8 cellular contexts compared by ENCODE assay signal in the genomic region with DNA sequence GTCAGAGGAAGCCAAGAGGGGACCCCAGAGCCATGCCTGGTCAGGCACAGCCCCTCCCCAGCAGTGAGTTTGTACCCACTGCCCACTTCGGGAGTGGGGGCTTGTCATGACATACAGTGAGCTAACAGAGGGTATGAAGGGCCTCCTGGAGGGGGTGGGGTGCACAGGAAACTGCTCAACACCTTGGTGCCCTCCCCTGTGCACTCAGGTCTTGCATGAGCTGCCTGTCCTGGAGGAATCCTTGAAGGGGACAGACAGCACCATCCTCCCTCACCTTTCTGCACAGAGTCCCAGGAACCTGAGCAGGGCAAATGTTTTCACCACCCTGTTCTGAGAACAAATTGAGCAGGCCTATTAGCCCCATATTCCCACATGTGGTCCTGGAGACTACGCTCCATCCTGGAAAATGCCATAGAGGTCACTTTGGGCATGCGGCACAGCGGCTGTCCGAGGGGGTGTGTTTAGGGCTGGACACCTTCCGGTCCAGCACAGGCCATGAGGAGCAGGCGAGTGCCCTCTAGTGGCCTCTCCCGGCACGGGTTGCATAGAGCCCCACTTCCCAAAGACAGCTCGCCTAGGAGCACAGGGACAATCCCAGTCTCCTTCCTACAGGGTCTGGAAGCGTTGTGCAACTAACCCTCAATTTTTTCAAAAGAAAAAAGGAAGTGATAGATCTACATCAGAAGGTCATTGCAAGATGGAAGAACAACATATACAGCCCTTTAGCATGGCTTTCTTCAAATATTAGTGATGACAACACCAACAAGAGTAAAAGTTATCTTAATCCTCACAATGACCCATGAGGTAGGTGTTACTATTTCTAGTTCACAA. TPM values are rescaled to one million over a fixed set of nuclear protein-coding genes. Genes with fewer than 3 reads are reported as not detected.
A peak's percentile ranks its signal among the peaks of the same experiment; 100 is the strongest.
DNase-seq lines count a peak whose midpoint lies in the region; ATAC-seq and TF ChIP-seq lines count a peak whose summit lies in the region.

No MANE protein-coding gene starts in this region.

- RAD21 ChIA-PET in HCT116 (lab: Charles Lee; ENCODE audit: low non-redundant PET in 1 of 2, low total read pairs in 2 of 2, uncharacterized antibody in 2 of 2, unreplicated experiment in 2 of 2), result interaction anchor here in 1 of 2 experiments (0.7 kb wide), 1 partner anchor 575 kb away, joined by 3 read pairs; no protein-coding TSS in a partner anchor

- POLR2A ChIA-PET in HCT116 (lab: Charles Lee), result interaction anchor here (1.0 to 1.3 kb wide), 2 partner anchors 9 to 18 kb away, joined by 3 to 4 read pairs; no protein-coding TSS in a partner anchor
- POLR2A ChIA-PET in Panc1 (lab: Charles Lee), result no interaction called here

- no peaks in the 10 kb centered on the region for H3K79me2 ChIP-seq in HCT116 (ENCODE audit: insufficient read depth, low read length)

- H3K9me3 ChIP-seq in HCT116 (ENCODE audit: control insufficient read depth in 1 of 2, insufficient read depth in 1 of 2, low read depth in 1 of 2, low read length in 2 of 2) (no peaks in the 10 kb centered on the region), Panc1 (ENCODE audit: control insufficient read depth, insufficient read depth, low read depth, low read length) (no peaks in the 10 kb centered on the region)

- TF ChIP-seq POLR2A in HCT116 (IDR thresholded peaks at IDR 0.05; ENCODE audit: borderline replicate concordance, extremely low read depth, insufficient read depth, insufficient read length), result no peak

- H2AFZ ChIP-seq in HCT116 (ENCODE audit: low read depth, low read length, poor library complexity, severe bottlenecking), result peak overlapping the region; percentile 54

- H3K36me3 ChIP-seq in HCT116 (ENCODE audit: control insufficient read depth in 1 of 2, insufficient read depth in 2 of 2, low read length in 2 of 2) (no peaks in the 10 kb centered on the region), Panc1 (ENCODE audit: control insufficient read depth, insufficient read depth, low read length) (no peaks in the 10 kb centered on the region)

- H3K27me3 ChIP-seq in HCT116 (ENCODE audit: insufficient read depth, low read length) (no peaks in the 10 kb centered on the region), Panc1 (ENCODE audit: control insufficient read depth, insufficient read depth, low read length) (no peaks in the 10 kb centered on the region)

- no peaks in the 10 kb centered on the region for H3K9me2 ChIP-seq in HCT116 (ENCODE audit: insufficient read depth)

- H4K20me1 ChIP-seq in HCT116 (ENCODE audit: insufficient read depth), result no peaks in the 10 kb centered on the region

- peak overlapping the region; percentile 61 for H3K4me2 ChIP-seq in HCT116 (ENCODE audit: low read length)

- H3K4me3 ChIP-seq in HCT116 (replicated peaks in 1 of 2; ENCODE audit: low read depth in 1 of 2, low read length in 2 of 2) (peak overlapping the region; percentile 21 to 28; a peak in 3 of 4 replicates), Panc1 (ENCODE audit: low read depth in 2 of 2, low read length in 2 of 2) (no peak overlapping the region)

- TF ChIP-seq CTCF in HCT116 (IDR thresholded peaks at IDR 0.05 in 2 of 3, conservative IDR thresholded peaks at IDR 0.05 in 1 of 3; ENCODE audit: borderline replicate concordance in 1 of 3, insufficient read depth in 1 of 3, low read depth in 2 of 3, low read length in 2 of 3) (peak in 2 of 3 experiments; percentile 95 to 97; a peak in 4 of 6 replicates), Panc1 (IDR thresholded peaks at IDR 0.05) (peak; percentile 88)

- H3K4me1 ChIP-seq in HCT116 (ENCODE audit: control insufficient read depth in 1 of 2, insufficient read depth in 2 of 2, low read length in 2 of 2) (peaks cover 21 to 23% of the 10 kb centered on the region in 2 experiments), Panc1 (ENCODE audit: control insufficient read depth, insufficient read depth, low read length) (no peaks in the 10 kb centered on the region; the same call in 1 of the 2 replicates)

- BruUV-seq in HCT116 (replicated peaks; lab: Mats Ljungman, UMichigan) (TSS peak; percentile 58), Panc1 (replicated peaks; lab: Mats Ljungman, UMichigan) (no TSS peak)

- in situ Hi-C loops in Panc1 (cut with HindIII; ENCODE audit: low pct_unique_long_range_greater_than_20kb, low sequenced_read_pairs), result no loop called here

- intact Hi-C loops in HCT116 (cut with micrococcal nuclease) (loop anchor here (2.0 kb wide), 1 partner anchor 576 kb away; no protein-coding TSS in a partner anchor), Panc1 (cut with micrococcal nuclease; ENCODE audit: unreplicated experiment) (no loop called here)

- H3K27ac ChIP-seq in HCT116 (ENCODE audit: low read depth, low read length), result peak overlapping the region; percentile 38
- H3K27ac ChIP-seq in Panc1 (ENCODE audit: low read length), result no peak overlapping the region

- TF ChIP-seq RAD21 in HCT116 (IDR thresholded peaks at IDR 0.05; ENCODE audit: low read depth), result no peak

- CTCF ChIA-PET in HCT116 (lab: Charles Lee), result interaction anchor here (0.6 to 1.4 kb wide), 18 partner anchors 9 to 988 kb away, joined by 3 to 13 read pairs (median 4); partner anchors contain the start of gene ZFP36L1
- CTCF ChIA-PET in Panc1 (lab: Charles Lee), result interaction anchor here (0.5 to 1.0 kb wide), 3 partner anchors 19 to 698 kb away, joined by 3 to 6 read pairs (median 3); no protein-coding TSS in a partner anchor

- peak overlapping the region; percentile 41; the same call in 1 of the 2 replicates for H3K9ac ChIP-seq in HCT116 (ENCODE audit: low read length)

- ATAC-seq in HCT116 (peak; percentile 99), Panc1 (peak; percentile 97), left lobe of liver (peak; percentile 67), GM19463 (IDR thresholded peaks at IDR 0.05; ENCODE audit: unreplicated experiment) (no peak), GM19324 (IDR thresholded peaks at IDR 0.05; ENCODE audit: low FRiP score, unreplicated experiment) (no peak)

- DNase-seq in DMS 273 (lab: John Stamatoyannopoulos, UW; ENCODE audit: unreplicated experiment) (peak; percentile 89), HCT116 (ENCODE audit: low read depth, low spot score) (peak; percentile 76), Panc1 (ENCODE audit: low read depth, low spot score) (peak; percentile 41), cerebellar cortex (ENCODE audit: low spot score) (peak; percentile 75), left lobe of liver (ENCODE audit: low spot score) (peak; percentile 96), stromal cell of bone marrow (ENCODE audit: low read depth) (peak; percentile 42)

TF ChIP-seq in HCT116, 20 proteins besides CTCF, POLR2A, EP300 and RAD21:
- TF ChIP-seq ELF1 (IDR thresholded peaks at IDR 0.05; ENCODE audit: borderline replicate concordance, low read depth) (no peak), YY1 (IDR thresholded peaks at IDR 0.05; ENCODE audit: extremely low read depth, insufficient replicate concordance, low read depth, low read length) (peak; percentile 72), REST (IDR thresholded peaks at IDR 0.05; ENCODE audit: low read depth) (no peak)

RNA-seq across cellular contexts. Expression of gene ZFP36L1, which starts 31.9 kb away (rescaled TPM):
- 304 TPM for total RNA-seq in HCT116 (2021; ENCODE audit: unreplicated experiment)
- 177 and 302 TPM in 2 replicates for polyA plus RNA-seq in HCT116 (2012)
- 84.9 TPM for total RNA-seq in Panc1 (2021; ENCODE audit: unreplicated experiment)
- 126 TPM for polyA plus RNA-seq in Panc1 (2012; ENCODE audit: insufficient read length)
- 236 TPM for total RNA-seq in left lobe of liver

Comparison
In these comparisons a context has a peak if more than half of its experiments do, and no peak if none do; other contexts are left out.
1. DNase-seq: peak in every context shown above with its lines; median percentile 96 in left lobe of liver; 89 in DMS 273; 76 in HCT116; 75 in cerebellar cortex; 42 in stromal cell of bone marrow; 41 in Panc1.
2. ATAC-seq: peak in HCT116 (single experiment), Panc1 (single experiment) and left lobe of liver (single experiment); none in GM19463 (single experiment) and GM19324 (single experiment).
3. H3K4me3 ChIP-seq: peak in HCT116 (2 of 2); none in Panc1 (0 of 2).